19 cellular contexts compared by ENCODE assay signal in genomic region chr19:3923912-3924311, GRCh38. TPM values are rescaled to one million over a fixed set of nuclear protein-coding genes. Genes with fewer than 3 reads are reported as not detected.
DNase-seq lines count a peak whose midpoint lies in the region; ATAC-seq, FAIRE-seq and TF ChIP-seq lines count a peak whose summit lies in the region.
"Had no signal": no experiment of that assay in that cellular context is flagged by ENCODE, and none has a peak within 500 bp of the region (broad histone marks: within the 10 kb centered on the region; RNA-seq: fewer than 3 reads in every experiment).

No MANE protein-coding gene starts in this region.

- H3K36me3 ChIP-seq in HEK293 (ENCODE audit: control insufficient read depth in 2 of 2, insufficient read depth in 1 of 2, low read length in 2 of 2), result no peaks in the 10 kb centered on the region
- H3K36me3 ChIP-seq in K562 (ENCODE audit: control insufficient read depth, insufficient read depth, low read length), result no peaks in the 10 kb centered on the region
- H3K36me3 ChIP-seq: BLaER1 treated with 17β-estradiol and CSF1 and Interleukin-3, amounts not matched to agents 10 nM and 100 nM had no signal

- H3K4me1 ChIP-seq in HEK293 (ENCODE audit: control insufficient read depth, insufficient read depth, low read length) (no peaks in the 10 kb centered on the region), K562 (replicated peaks in 1 of 2; ENCODE audit: control insufficient read depth in 2 of 2, insufficient read depth in 2 of 2, low read length in 2 of 2) (peaks cover 0 to 5% of the 10 kb centered on the region in 2 experiments; a peak in 2 of 5 replicates)
- H3K4me1 ChIP-seq: A549; BE2C; BLaER1 treated with 17β-estradiol and CSF1 and Interleukin-3, amounts not matched to agents 10 nM and 100 nM had no signal

- no peaks in the 10 kb centered on the region for H3K79me2 ChIP-seq in K562 (ENCODE audit: control insufficient read depth, insufficient read depth, low read length)

- H3K9ac ChIP-seq in K562 (ENCODE audit: insufficient read depth in 1 of 2, low read depth in 2 of 2, low read length in 2 of 2), result no peak overlapping the region
- H3K9ac ChIP-seq: BLaER1 treated with 17β-estradiol and CSF1 and Interleukin-3, amounts not matched to agents 10 nM and 100 nM had no signal

- no peak for TF ChIP-seq EP300 in K562 (IDR thresholded peaks at IDR 0.05; ENCODE audit: low read length)

- no peak overlapping the region for H2AFZ ChIP-seq in K562 (ENCODE audit: low read depth, low read length)

- H3K36me3 Mint-ChIP-seq in endothelial cell (ENCODE audit: low read depth, unreplicated experiment), result peaks cover 14% of the 10 kb centered on the region
- H3K36me3 Mint-ChIP-seq: CD14-positive monocyte had no signal

- H3K4me3 ChIP-seq in HEK293 (ENCODE audit: low read depth, low read length) (no peak overlapping the region), K562 (no peak overlapping the region)
- H3K4me3 ChIP-seq: A549; BLaER1 treated with 17β-estradiol and CSF1 and Interleukin-3, amounts not matched to agents 10 nM and 100 nM had no signal

- no peaks in the 10 kb centered on the region for H3K9me3 Mint-ChIP-seq in endothelial cell (ENCODE audit: unreplicated experiment)

- POLR2A ChIA-PET in HEK293 (lab: Yijun Ruan, JAX), result no interaction called here
- POLR2A ChIA-PET in K562 (lab: Yijun Ruan, JAX), result no interaction called here

- WGBS in K562 (ENCODE audit: insufficient coverage, low coverage, missing lambda C conversion rate), result 0% methylated on average over 1 of the region's 1 CpG

- H3K4me1 Mint-ChIP-seq in endothelial cell (ENCODE audit: unreplicated experiment), result no peaks in the 10 kb centered on the region
- H3K4me1 Mint-ChIP-seq: CD14-positive monocyte; CD8-positive, alpha-beta memory T cell had no signal

- no peak for ATAC-seq in K562
- no peak for ATAC-seq in left ventricle myocardium superior
- ATAC-seq: A549 had no signal

- H3K27me3 Mint-ChIP-seq in endothelial cell (ENCODE audit: unreplicated experiment), result peaks cover 5% of the 10 kb centered on the region
- H3K27me3 Mint-ChIP-seq: CD4-positive, alpha-beta T cell had no signal

- in situ Hi-C loops in K562 (cut with MboI), result no loop called here

- intact Hi-C loops in K562 (cut with micrococcal nuclease), result no loop called here
- intact Hi-C loops in left ventricle myocardium superior (cut with micrococcal nuclease), result no loop called here

- peaks cover 24 to 49% of the 10 kb centered on the region in 2 experiments; a peak in 3 of 5 replicates for H3K27me3 ChIP-seq in K562 (ENCODE audit: control insufficient read depth in 2 of 2, insufficient read depth in 2 of 2, low read length in 2 of 2)
- H3K27me3 ChIP-seq: BE2C; BLaER1 treated with 17β-estradiol and CSF1 and Interleukin-3, amounts not matched to agents 10 nM and 100 nM had no signal

- H3K27ac ChIP-seq in HEK293 (ENCODE audit: extremely low read depth, low read depth, low read length) (no peak overlapping the region), K562 (ENCODE audit: extremely low read depth, low read depth, low read length) (no peak overlapping the region)
- H3K27ac ChIP-seq: A549; BLaER1 treated with 17β-estradiol and CSF1 and Interleukin-3, amounts not matched to agents 10 nM and 100 nM had no signal

- H3K4me3 Mint-ChIP-seq in endothelial cell (ENCODE audit: unreplicated experiment), result peak overlapping the region; percentile 38
- H3K4me3 Mint-ChIP-seq: CD14-positive monocyte; CD4-positive, alpha-beta T cell; CD8-positive, alpha-beta memory T cell had no signal

- CTCF ChIA-PET in HEK293 (lab: Yijun Ruan, JAX), result no interaction called here
- CTCF ChIA-PET in K562 (lab: Yijun Ruan, JAX; ENCODE audit: low intra/inter-chr PET ratio), result no interaction called here

- TF ChIP-seq RAD21 in K562 (CRISPR knock-in tag; conservative IDR thresholded peaks at IDR 0.05 in 1 of 2, IDR thresholded peaks at IDR 0.05 in 1 of 2), result no peak

- TF ChIP-seq POLR2A in K562 (conservative IDR thresholded peaks at IDR 0.05), result no peak

- DNase-seq in K562 (ENCODE audit: extremely low read depth in 1 of 4, low spot score in 3 of 4), result no peak
- DNase-seq in endothelial cell (ENCODE audit: low spot score), result no peak
- DNase-seq in left ventricle myocardium superior, result no peak
- no peak for DNase-seq in T-helper 1 cell
- DNase-seq: 8988T; ACHN; AML-193; BE2C; CD4-positive, alpha-beta T cell; CD8-positive, alpha-beta memory T cell; DND-41; GOT3; HCEC 1CT had no signal

- H3K9me3 ChIP-seq in HEK293 (ENCODE audit: control insufficient read depth, insufficient read depth, low read depth, low read length) (no peaks in the 10 kb centered on the region), K562 (replicated peaks; ENCODE audit: control insufficient read depth, insufficient read depth, low read depth, low read length) (peaks cover 10% of the 10 kb centered on the region)
- H3K9me3 ChIP-seq: BE2C had no signal

- no peaks in the 10 kb centered on the region for H4K20me1 ChIP-seq in K562 (replicated peaks; ENCODE audit: control insufficient read depth, insufficient read depth, low read length)
- H4K20me1 ChIP-seq: BLaER1 treated with 17β-estradiol and CSF1 and Interleukin-3, amounts not matched to agents 10 nM and 100 nM had no signal

- TF ChIP-seq CTCF in HEK293 (tag by site-specific recombination; IDR thresholded peaks at IDR 0.05), result no peak
- no peak for TF ChIP-seq CTCF in K562 (IDR thresholded peaks at IDR 0.05 in 2 of 3, conservative IDR thresholded peaks at IDR 0.05 in 1 of 3; ENCODE audit: insufficient read depth in 2 of 3, low read depth in 1 of 3, low read length in 3 of 3)
- TF ChIP-seq CTCF in endothelial cell (IDR thresholded peaks at IDR 0.05; ENCODE audit: unreplicated experiment), result no peak

- BruUV-seq in K562 (replicated peaks; lab: Mats Ljungman, UMichigan), result no TSS peak

- no peak overlapping the region for H3K4me2 ChIP-seq in K562 (ENCODE audit: insufficient read depth, low read length)
- H3K4me2 ChIP-seq: A549; BLaER1 treated with 17β-estradiol and CSF1 and Interleukin-3, amounts not matched to agents 10 nM and 100 nM had no signal

- H3K27ac Mint-ChIP-seq in endothelial cell (ENCODE audit: unreplicated experiment), result no peak overlapping the region
- H3K27ac Mint-ChIP-seq: CD14-positive monocyte; CD4-positive, alpha-beta T cell; CD8-positive, alpha-beta memory T cell had no signal

- no peaks in the 10 kb centered on the region for H3K9me1 ChIP-seq in K562 (ENCODE audit: control insufficient read depth, insufficient read depth, low read length)

- FAIRE-seq in K562 (lab: Jason Lieb, UNC), result no peak
- FAIRE-seq: A549, G401.6, GM12892 had no signal

RNA-seq across cellular contexts. Expression of gene NMRK2, which starts 9.0 kb away (rescaled TPM):
- not detected in 2 replicates for total RNA-seq in K562 (2011; cell fraction: chromatin; rRNA removed; ENCODE audit: low replicate concordance)
- not detected in 2 replicates for total RNA-seq in K562 (2011; cell fraction: nucleolus; rRNA removed)
- total RNA-seq in K562 (2011; cell fraction: nucleoplasm; rRNA removed), result not detected in 2 replicates
- total RNA-seq in K562 (2014; rRNA removed) (not detected in 2 replicates), K562 (2014; rRNA removed; fragmentation: Illumina TruSeq; extraction: Trizol) (not detected in 2 replicates), K562 (2015; rRNA removed; fragmentation: Illumina TruSeq; extraction: Trizol) (not detected in 2 replicates), K562 (2021) (not detected in 2 replicates), endothelial cell (ENCODE audit: unreplicated experiment) (1.4 TPM), left ventricle myocardium superior (1,046 TPM)
- polyA plus RNA-seq in K562 (2011; rRNA removed) (not detected in 2 replicates), K562 (2014; fragmentation: Illumina TruSeq; extraction: Trizol) (not detected in 2 replicates), K562 (2014; fragmentation: Nextera tagmentation; extraction: Ambion mirVana) (not detected), K562 (2014; rRNA removed) (not detected in 2 replicates)
- not detected in 2 replicates for polyA plus RNA-seq in K562 (2011; cell fraction: cytosol; rRNA removed)
- not detected in 2 replicates for polyA plus RNA-seq in K562 (2011; cell fraction: nucleus; rRNA removed)
- not detected in 2 replicates for polyA plus RNA-seq in K562 (2012)
- polyA minus RNA-seq in K562 (2011; rRNA and poly(A)+ RNA removed), result not detected in 2 replicates
- polyA minus RNA-seq in K562 (2011; cell fraction: cytosol; rRNA and poly(A)+ RNA removed), result not detected in 2 replicates
- polyA minus RNA-seq in K562 (2011; cell fraction: nucleus; rRNA and poly(A)+ RNA removed), result not detected in 2 replicates
- total RNA-seq: CD4-positive, alpha-beta T cell; CD8-positive, alpha-beta memory T cell had no signal
- polyA plus RNA-seq: A549; CD14-positive monocyte; CD8-positive, alpha-beta memory T cell had no signal

RNA-seq across cellular contexts. Expression of gene ATCAY, which starts 43.4 kb away (rescaled TPM):
- total RNA-seq in K562 (2011; cell fraction: chromatin; rRNA removed; ENCODE audit: low replicate concordance), result not detected in 2 replicates
- total RNA-seq in K562 (2011; cell fraction: nucleolus; rRNA removed), result not detected in 2 replicates
- 0.08 TPM in 1 of 2 replicates, not detected in the other for total RNA-seq in K562 (2011; cell fraction: nucleoplasm; rRNA removed)
- total RNA-seq in K562 (2014; rRNA removed) (not detected in 2 replicates), K562 (2014; rRNA removed; fragmentation: Illumina TruSeq; extraction: Trizol) (not detected in 2 replicates), K562 (2015; rRNA removed; fragmentation: Illumina TruSeq; extraction: Trizol) (not detected in 2 replicates), K562 (2021) (0.07 TPM in 1 of 2 replicates, not detected in the other), endothelial cell (ENCODE audit: unreplicated experiment) (0.67 TPM), left ventricle myocardium superior (not detected)
- polyA plus RNA-seq in K562 (2011; rRNA removed) (not detected in 2 replicates), K562 (2014; fragmentation: Illumina TruSeq; extraction: Trizol) (not detected in 2 replicates), K562 (2014; fragmentation: Nextera tagmentation; extraction: Ambion mirVana) (not detected), K562 (2014; rRNA removed) (not detected in 2 replicates)
- 0.04 TPM in 1 of 2 replicates, not detected in the other for polyA plus RNA-seq in K562 (2011; cell fraction: cytosol; rRNA removed)
- polyA plus RNA-seq in K562 (2011; cell fraction: nucleus; rRNA removed), result not detected in 2 replicates
- not detected in 2 replicates for polyA plus RNA-seq in K562 (2012)
- not detected in 2 replicates for polyA minus RNA-seq in K562 (2011; rRNA and poly(A)+ RNA removed)
- not detected in 2 replicates for polyA minus RNA-seq in K562 (2011; cell fraction: cytosol; rRNA and poly(A)+ RNA removed)
- polyA minus RNA-seq in K562 (2011; cell fraction: nucleus; rRNA and poly(A)+ RNA removed), result not detected in 2 replicates
- total RNA-seq: CD4-positive, alpha-beta T cell; CD8-positive, alpha-beta memory T cell had no signal
- polyA plus RNA-seq: CD14-positive monocyte; CD8-positive, alpha-beta memory T cell had no signal

RNA-seq across cellular contexts. Expression of gene DAPK3, which starts 47.0 kb away (rescaled TPM):
- total RNA-seq in K562 (2011; cell fraction: chromatin; rRNA removed; ENCODE audit: low replicate concordance), result 39.7 and 130 TPM in 2 replicates
- total RNA-seq in K562 (2011; cell fraction: nucleolus; rRNA removed), result 64.5 and 77.9 TPM in 2 replicates
- 43.5 and 49.6 TPM in 2 replicates for total RNA-seq in K562 (2011; cell fraction: nucleoplasm; rRNA removed)
- total RNA-seq in K562 (2014; rRNA removed), result 60.1 and 62.7 TPM in 2 replicates
- 4.4 and 9.2 TPM in 2 replicates for total RNA-seq in K562 (2014; rRNA removed; fragmentation: Illumina TruSeq; extraction: Trizol)
- total RNA-seq in K562 (2015; rRNA removed; fragmentation: Illumina TruSeq; extraction: Trizol), result 25.0 and 26.2 TPM in 2 replicates
- total RNA-seq in K562 (2021), result 39.2 and 54.1 TPM in 2 replicates
- polyA plus RNA-seq in K562 (2011; rRNA removed), result 24.0 and 29.4 TPM in 2 replicates
- 31.0 and 40.6 TPM in 2 replicates for polyA plus RNA-seq in K562 (2011; cell fraction: cytosol; rRNA removed)
- polyA plus RNA-seq in K562 (2011; cell fraction: nucleus; rRNA removed), result 67.8 and 75.4 TPM in 2 replicates
- 39.9 and 60.2 TPM in 2 replicates for polyA plus RNA-seq in K562 (2012)
- 29.4 and 45.3 TPM in 2 replicates for polyA plus RNA-seq in K562 (2014; fragmentation: Illumina TruSeq; extraction: Trizol)
- under 1 TPM; 0.14 to 0.21 TPM for polyA plus RNA-seq in K562 (2014; fragmentation: Nextera tagmentation; extraction: Ambion mirVana)
- 59.6 and 63.4 TPM in 2 replicates for polyA plus RNA-seq in K562 (2014; rRNA removed)
- 10.9 and 17.4 TPM in 2 replicates for polyA minus RNA-seq in K562 (2011; rRNA and poly(A)+ RNA removed)
- polyA minus RNA-seq in K562 (2011; cell fraction: cytosol; rRNA and poly(A)+ RNA removed), result 21.4 and 25.5 TPM in 2 replicates
- polyA minus RNA-seq in K562 (2011; cell fraction: nucleus; rRNA and poly(A)+ RNA removed), result 18.0 and 24.4 TPM in 2 replicates
- 316 TPM for total RNA-seq in endothelial cell (ENCODE audit: unreplicated experiment)
- total RNA-seq in left ventricle myocardium superior, result 68.5 TPM

RNA-seq across cellular contexts. Expression of gene ZFR2, which starts 55.1 kb away (rescaled TPM):
- total RNA-seq in K562 (2011; cell fraction: chromatin; rRNA removed; ENCODE audit: low replicate concordance), result 0.09 and 0.14 TPM in 2 replicates
- 0.26 TPM in 1 of 2 replicates, not detected in the other for total RNA-seq in K562 (2011; cell fraction: nucleolus; rRNA removed)
- total RNA-seq in K562 (2011; cell fraction: nucleoplasm; rRNA removed), result 0.38 TPM in 1 of 2 replicates, not detected in the other
- total RNA-seq in K562 (2014; rRNA removed) (0.33 and 0.59 TPM in 2 replicates), K562 (2014; rRNA removed; fragmentation: Illumina TruSeq; extraction: Trizol) (not detected in 2 replicates), K562 (2015; rRNA removed; fragmentation: Illumina TruSeq; extraction: Trizol) (not detected in 2 replicates), K562 (2021) (not detected in 2 replicates), endothelial cell (ENCODE audit: unreplicated experiment) (1.8 TPM), left ventricle myocardium superior (not detected)
- polyA plus RNA-seq in K562 (2011; rRNA removed) (0.03 and 0.04 TPM in 2 replicates), K562 (2014; fragmentation: Illumina TruSeq; extraction: Trizol) (not detected in 2 replicates), K562 (2014; fragmentation: Nextera tagmentation; extraction: Ambion mirVana) (under 1 TPM in 1 of 2 experiments, not detected in 1; 0.07 TPM), K562 (2014; rRNA removed) (not detected in 2 replicates)
- 0.19 and 0.22 TPM in 2 replicates for polyA plus RNA-seq in K562 (2011; cell fraction: cytosol; rRNA removed)
- polyA plus RNA-seq in K562 (2011; cell fraction: nucleus; rRNA removed), result 0.08 and 0.21 TPM in 2 replicates
- 0.04 and 0.17 TPM in 2 replicates for polyA plus RNA-seq in K562 (2012)
- not detected in 2 replicates for polyA minus RNA-seq in K562 (2011; rRNA and poly(A)+ RNA removed)
- polyA minus RNA-seq in K562 (2011; cell fraction: cytosol; rRNA and poly(A)+ RNA removed), result not detected in 2 replicates
- 0.13 TPM in 1 of 2 replicates, not detected in the other for polyA minus RNA-seq in K562 (2011; cell fraction: nucleus; rRNA and poly(A)+ RNA removed)
- polyA plus RNA-seq: CD14-positive monocyte had no signal

Comparison
In these comparisons a context has a peak if more than half of its experiments do, and no peak if none do; other contexts are left out.
1. RNA of gene NMRK2, which starts 9.0 kb away (total RNA-seq): 1,046 TPM in left ventricle myocardium superior (single experiment); 1.4 TPM in endothelial cell (single experiment) and not detected in K562; every median in the first group is over 100 times any median in the second.
2. Of the 44 proteins assayed by ChIP-seq in both K562 and HEK293: peak only in K562: none; only in HEK293: ZBTB17, ZNF311 and ZNF785; in both: none; in neither: 41.